Comparison of ENCODE assay signal across 2 cellular contexts in the genomic region with DNA sequence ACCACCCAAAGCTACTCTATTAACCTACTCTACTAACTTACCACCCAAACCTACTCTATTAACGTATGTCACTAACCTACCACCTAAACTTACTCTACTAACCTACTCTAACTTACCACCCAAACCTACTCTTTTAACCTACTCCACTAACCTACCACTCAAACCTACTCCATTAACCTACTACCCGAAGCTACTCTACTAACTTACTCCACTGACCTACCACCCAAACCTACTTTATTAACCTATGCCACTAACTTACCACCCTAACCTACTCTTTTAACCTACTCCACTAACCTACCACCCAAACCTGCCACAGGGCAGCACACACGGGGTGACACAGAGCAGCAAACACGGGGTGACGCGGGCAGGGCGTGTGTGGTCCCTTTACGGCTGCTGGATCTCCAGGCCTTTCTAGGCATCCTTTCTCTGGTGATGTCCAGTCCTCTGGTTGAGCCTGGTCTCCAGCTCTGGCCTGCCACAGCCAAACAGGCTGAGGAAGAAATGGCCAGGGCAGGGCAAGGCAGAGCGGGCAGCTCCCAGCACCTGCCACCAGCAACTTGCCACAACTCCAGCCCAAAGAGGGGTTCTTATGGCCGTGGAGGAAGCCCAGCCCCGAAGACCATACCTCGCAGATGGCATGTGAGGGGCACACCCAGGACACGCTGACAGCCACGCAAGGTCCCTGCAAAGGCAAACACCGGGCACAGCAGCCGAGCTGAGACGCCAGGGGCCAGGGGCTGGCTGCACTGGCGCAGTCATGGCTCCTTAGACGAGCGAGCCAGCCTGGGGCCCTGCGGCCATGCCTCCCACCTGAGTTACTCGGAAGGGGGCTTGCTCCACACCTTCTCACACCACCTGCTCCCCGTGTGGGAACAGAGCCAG.
A peak's percentile ranks its signal among the peaks of the same experiment; 100 is the strongest.
TF ChIP-seq lines count a peak whose summit lies in the region.

No MANE protein-coding gene starts in this region.

TF ChIP-seq in GM12891, 5 proteins besides CTCF, POLR2A, EP300 and RAD21:
- TF ChIP-seq POLR2AphosphoS5 (IDR thresholded peaks at IDR 0.05; ENCODE audit: low read depth, low read length), result no peak
- no peak for TF ChIP-seq PAX5 (IDR thresholded peaks at IDR 0.05; ENCODE audit: insufficient read depth, low read length, severe bottlenecking)
- TF ChIP-seq POU2F2 (IDR thresholded peaks at IDR 0.05; ENCODE audit: low read depth, low read length), result no peak
- TF ChIP-seq SPI1 (IDR thresholded peaks at IDR 0.05; ENCODE audit: low read depth, low read length), result no peak
- no peak for TF ChIP-seq TAF1 (IDR thresholded peaks at IDR 0.05; ENCODE audit: low read depth, low read length)

TF ChIP-seq in HepG2, 621 proteins besides CTCF, POLR2A, EP300 and RAD21:
- TF ChIP-seq, protein P1, sequence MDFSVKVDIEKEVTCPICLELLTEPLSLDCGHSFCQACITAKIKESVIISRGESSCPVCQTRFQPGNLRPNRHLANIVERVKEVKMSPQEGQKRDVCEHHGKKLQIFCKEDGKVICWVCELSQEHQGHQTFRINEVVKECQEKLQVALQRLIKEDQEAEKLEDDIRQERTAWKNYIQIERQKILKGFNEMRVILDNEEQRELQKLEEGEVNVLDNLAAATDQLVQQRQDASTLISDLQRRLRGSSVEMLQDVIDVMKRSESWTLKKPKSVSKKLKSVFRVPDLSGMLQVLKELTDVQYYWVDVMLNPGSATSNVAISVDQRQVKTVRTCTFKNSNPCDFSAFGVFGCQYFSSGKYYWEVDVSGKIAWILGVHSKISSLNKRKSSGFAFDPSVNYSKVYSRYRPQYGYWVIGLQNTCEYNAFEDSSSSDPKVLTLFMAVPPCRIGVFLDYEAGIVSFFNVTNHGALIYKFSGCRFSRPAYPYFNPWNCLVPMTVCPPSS (IDR thresholded peaks at IDR 0.05), result 0 out of 2 replicates have a peak, but pooled peaks have one; percentile 7
- TF ChIP-seq HDAC1 (CRISPR knock-in tag; IDR thresholded peaks at IDR 0.05) (no peak), DNMT3B (CRISPR knock-in tag; conservative IDR thresholded peaks at IDR 0.05) (no peak)
